ENCODE assay signal across 19 cellular contexts in genomic region chr11:15157738-15158137, GRCh38. TPM values are rescaled to one million over a fixed set of nuclear protein-coding genes. Genes with fewer than 3 reads are reported as not detected.
DNase-seq lines count a peak whose midpoint lies in the region; FAIRE-seq and TF ChIP-seq lines count a peak whose summit lies in the region.
"Had no signal": no experiment of that assay in that cellular context is flagged by ENCODE, and none has a peak within 500 bp of the region (broad histone marks: within the 10 kb centered on the region; RNA-seq: fewer than 3 reads in every experiment).

No MANE protein-coding gene starts in this region.

- no peak overlapping the region for H2AFZ ChIP-seq in astrocyte (ENCODE audit: low read depth, low read length)
- no peak overlapping the region for H2AFZ ChIP-seq in hepatocyte

- no peak overlapping the region for H3K4me3 Mint-ChIP-seq in astrocyte (ENCODE audit: unreplicated experiment)
- no peak overlapping the region for H3K4me3 Mint-ChIP-seq in activated CD4-positive, alpha-beta memory T cell treated with anti-CD3 and anti-CD28 coated beads, Interleukin-2, amount 10 ng/mL, durations not matched to agents 7 days and 5 days

- H3K4me1 Mint-ChIP-seq in astrocyte (ENCODE audit: low read depth, unreplicated experiment) = peaks cover 11% of the 10 kb centered on the region
- H3K4me1 Mint-ChIP-seq in activated CD4-positive, alpha-beta memory T cell treated with anti-CD3 and anti-CD28 coated beads, Interleukin-2, amount 10 ng/mL, durations not matched to agents 7 days and 5 days = no peaks in the 10 kb centered on the region

- in situ Hi-C loops in transverse colon (cut with MboI; ENCODE audit: low pct_ligation_motif_present in 1 of 4, low pct_unique_long_range_greater_than_20kb in 1 of 4, low sequenced_read_pairs in 3 of 4) = no loop called here

- H4K20me1 ChIP-seq in astrocyte (ENCODE audit: insufficient read depth, low read length) = no peaks in the 10 kb centered on the region
- H4K20me1 ChIP-seq in hepatocyte (ENCODE audit: insufficient read depth, poor library complexity, severe bottlenecking) = no peaks in the 10 kb centered on the region
- H4K20me1 ChIP-seq: BLaER1 treated with 17β-estradiol and CSF1 and Interleukin-3, amounts not matched to agents 10 nM and 100 nM had no signal

- TF ChIP-seq EP300 in transverse colon (IDR thresholded peaks at IDR 0.05; ENCODE audit: low read depth) = no peak

- DNase-seq in NCI-H748 (lab: John Stamatoyannopoulos, UW; ENCODE audit: unreplicated experiment) = peak; percentile 18
- DNase-seq in NCI-H748 treated with DMSO at 0.1 percent for 48 hours (lab: John Stamatoyannopoulos, UW) = no peak
- no peak for DNase-seq in astrocyte (ENCODE audit: low read depth)
- no peak for DNase-seq in hepatocyte (ENCODE audit: low spot score)
- no peak for DNase-seq in transverse colon
- no peak for DNase-seq in stimulated activated CD4-positive, alpha-beta T cell treated with anti-CD3 and anti-CD28 coated beads, Interleukin-1b, Interleukin-23, amount 100 ng/mL, for 48 hours
- DNase-seq in prostate gland (ENCODE audit: low spot score) = no peak
- no peak for DNase-seq in activated CD4-positive, alpha-beta memory T cell treated with anti-CD3 and anti-CD28 coated beads, Interleukin-2, amount 10 ng/mL, durations not matched to agents 7 days and 5 days
- DNase-seq: 8988T, DND-41, GDM1, NCI-H1930, NCI-H82 had no signal

- no peaks in the 10 kb centered on the region for H3K36me3 Mint-ChIP-seq in astrocyte (ENCODE audit: low read depth, unreplicated experiment)
- no peaks in the 10 kb centered on the region for H3K36me3 Mint-ChIP-seq in activated CD4-positive, alpha-beta memory T cell treated with anti-CD3 and anti-CD28 coated beads, Interleukin-2, amount 10 ng/mL, durations not matched to agents 7 days and 5 days (ENCODE audit: low read depth)

- TF ChIP-seq POLR2A in transverse colon (IDR thresholded peaks at IDR 0.05) = no peak
- TF ChIP-seq POLR2A in prostate gland (IDR thresholded peaks at IDR 0.05) = no peak

- intact Hi-C loops in transverse colon (cut with DNase I; ENCODE audit: low total_unique reads) (loop anchor here (1.0 kb wide), 1 partner anchor 28 kb away; no protein-coding TSS in a partner anchor), prostate gland (cut with DNase I) (no loop called here)

- H3K27ac Mint-ChIP-seq in astrocyte (ENCODE audit: unreplicated experiment) = no peak overlapping the region
- H3K27ac Mint-ChIP-seq in activated CD4-positive, alpha-beta memory T cell treated with anti-CD3 and anti-CD28 coated beads, Interleukin-2, amount 10 ng/mL, durations not matched to agents 7 days and 5 days = no peak overlapping the region

- H3K4me3 ChIP-seq in astrocyte (ENCODE audit: insufficient read depth, low read depth, low read length) (no peak overlapping the region), hepatocyte (no peak overlapping the region), transverse colon (no peak overlapping the region), prostate gland (no peak overlapping the region)
- H3K4me3 ChIP-seq: BLaER1 treated with 17β-estradiol and CSF1 and Interleukin-3, amounts not matched to agents 10 nM and 100 nM; GM12878 had no signal

- no peak overlapping the region for H3K27ac ChIP-seq in astrocyte (ENCODE audit: low read depth, low read length)
- peak overlapping the region; percentile 65 for H3K27ac ChIP-seq in hepatocyte
- peak overlapping the region in 3 of 4 donors; percentile 4 to 14 (median 13) for H3K27ac ChIP-seq in transverse colon
- H3K27ac ChIP-seq in prostate gland = no peak overlapping the region
- H3K27ac ChIP-seq: BLaER1 treated with 17β-estradiol and CSF1 and Interleukin-3, amounts not matched to agents 10 nM and 100 nM; HL-60 had no signal

- H3K4me1 ChIP-seq in astrocyte (ENCODE audit: insufficient read depth, low read length) (peaks cover 15% of the 10 kb centered on the region), hepatocyte (ENCODE audit: insufficient read depth) (peaks cover 11% of the 10 kb centered on the region), transverse colon (peaks cover 0 to 8% (median 7%) of the 10 kb centered on the region in 4 donors), prostate gland (replicated peaks) (no peaks in the 10 kb centered on the region)
- H3K4me1 ChIP-seq: BLaER1 treated with 17β-estradiol and CSF1 and Interleukin-3, amounts not matched to agents 10 nM and 100 nM had no signal

- H3K9me3 Mint-ChIP-seq in astrocyte (ENCODE audit: unreplicated experiment) = no peaks in the 10 kb centered on the region
- no peaks in the 10 kb centered on the region for H3K9me3 Mint-ChIP-seq in activated CD4-positive, alpha-beta memory T cell treated with anti-CD3 and anti-CD28 coated beads, Interleukin-2, amount 10 ng/mL, durations not matched to agents 7 days and 5 days

- POLR2A ChIA-PET in activated CD4-positive, alpha-beta memory T cell treated with anti-CD3 and anti-CD28 coated beads, Interleukin-2, amount 10 ng/mL, durations not matched to agents 7 days and 5 days (lab: Charles Lee) = no interaction called here

- TF ChIP-seq CTCF in astrocyte (IDR thresholded peaks at IDR 0.05; ENCODE audit: insufficient read depth, low read depth, low read length) (no peak), hepatocyte (IDR thresholded peaks at IDR 0.05; ENCODE audit: poor library complexity) (no peak), transverse colon (IDR thresholded peaks at IDR 0.05) (no peak), prostate gland (IDR thresholded peaks at IDR 0.05) (no peak)

- H3K27me3 ChIP-seq in astrocyte (ENCODE audit: insufficient read depth, low read length) (no peaks in the 10 kb centered on the region), hepatocyte (no peaks in the 10 kb centered on the region), transverse colon (no peaks in the 10 kb centered on the region), prostate gland (replicated peaks; ENCODE audit: insufficient read depth) (no peaks in the 10 kb centered on the region)
- H3K27me3 ChIP-seq: BLaER1 treated with 17β-estradiol and CSF1 and Interleukin-3, amounts not matched to agents 10 nM and 100 nM had no signal

- H3K4me2 ChIP-seq in astrocyte (ENCODE audit: low read length) (peak overlapping the region; percentile 2), hepatocyte (no peak overlapping the region)
- H3K4me2 ChIP-seq: BLaER1 treated with 17β-estradiol and CSF1 and Interleukin-3, amounts not matched to agents 10 nM and 100 nM had no signal

- H3K27me3 Mint-ChIP-seq in astrocyte (ENCODE audit: low read depth, unreplicated experiment) = peaks cover 5% of the 10 kb centered on the region
- H3K27me3 Mint-ChIP-seq in activated CD4-positive, alpha-beta memory T cell treated with anti-CD3 and anti-CD28 coated beads, Interleukin-2, amount 10 ng/mL, durations not matched to agents 7 days and 5 days = peaks cover 8% of the 10 kb centered on the region

- no peak overlapping the region for H3K9ac ChIP-seq in astrocyte (ENCODE audit: low read length)
- H3K9ac ChIP-seq: BLaER1 treated with 17β-estradiol and CSF1 and Interleukin-3, amounts not matched to agents 10 nM and 100 nM had no signal

- H3K36me3 ChIP-seq in astrocyte (ENCODE audit: insufficient read depth, low read length) (no peaks in the 10 kb centered on the region), hepatocyte (replicated peaks; ENCODE audit: insufficient read depth, low read depth) (no peaks in the 10 kb centered on the region), transverse colon (no peaks in the 10 kb centered on the region), prostate gland (no peaks in the 10 kb centered on the region)
- H3K36me3 ChIP-seq: BLaER1 treated with 17β-estradiol and CSF1 and Interleukin-3, amounts not matched to agents 10 nM and 100 nM had no signal

- H3K9me3 ChIP-seq in astrocyte (ENCODE audit: insufficient read depth, low read depth, low read length) (no peaks in the 10 kb centered on the region), hepatocyte (ENCODE audit: low read depth) (no peaks in the 10 kb centered on the region), transverse colon (no peaks in the 10 kb centered on the region), prostate gland (no peaks in the 10 kb centered on the region)
- H3K9me3 ChIP-seq: BLaER1 treated with 17β-estradiol and CSF1 and Interleukin-3, amounts not matched to agents 10 nM and 100 nM had no signal

- FAIRE-seq in astrocyte (lab: Jason Lieb, UNC) = no peak
- FAIRE-seq: GM12878, GM18507, HTR-8/SVneo had no signal

- no peaks in the 10 kb centered on the region for H3K9me2 ChIP-seq in hepatocyte (replicated peaks; ENCODE audit: insufficient read depth)

- CTCF ChIA-PET in activated CD4-positive, alpha-beta memory T cell treated with anti-CD3 and anti-CD28 coated beads, Interleukin-2, amount 10 ng/mL, durations not matched to agents 7 days and 5 days (lab: Charles Lee) = interaction anchor here (3.4 kb wide), 1 partner anchor 57 kb away, joined by 30 read pairs; no protein-coding TSS in a partner anchor

- WGBS in hepatocyte (ENCODE audit: low lambda C conversion rate, missing lambda C conversion rate) = 88% methylated on average over 5 of the region's 5 CpGs
- WGBS in transverse colon (ENCODE audit: low coverage in 1 of 2), 2 donors = 28 to 75% methylated on average over 2 to 5 of the region's 5 CpGs
- 89% methylated on average over 5 of the region's 5 CpGs for WGBS in prostate gland

- H3K79me2 ChIP-seq in astrocyte (ENCODE audit: insufficient read depth, low read length) (no peaks in the 10 kb centered on the region), hepatocyte (no peaks in the 10 kb centered on the region)

RNA-seq across cellular contexts. Expression of gene INSC, which starts 43.0 kb away (rescaled TPM):
- not detected in 2 replicates for total RNA-seq in astrocyte
- 0.10 TPM in 1 of 2 replicates, not detected in the other for total RNA-seq in hepatocyte
- polyA plus RNA-seq in hepatocyte = not detected in 2 replicates
- total RNA-seq in transverse colon = 1 to 10 TPM in 3 of 4 donors, under 1 TPM in 1; 0.60 to 1.9 (median 1.3) TPM
- 1 to 10 TPM in 1 of 2 donors, under 1 TPM in 1; 0.87 to 2.0 TPM for total RNA-seq in prostate gland
- total RNA-seq in activated CD4-positive, alpha-beta memory T cell treated with anti-CD3 and anti-CD28 coated beads, Interleukin-2, amount 10 ng/mL, durations not matched to agents 7 days and 5 days = under 1 TPM; 0.15 to 0.18 TPM
- total RNA-seq: GM12878, PC-3 had no signal

Comparison
In these comparisons a context has a peak if more than half of its experiments do, and no peak if none do; other contexts are left out.
1. H3K27ac ChIP-seq: peak in hepatocyte (single experiment) and transverse colon (3 of 4); none in astrocyte (single experiment) and prostate gland (0 of 2).